Comparison of ENCODE assay signal across 8 cellular contexts in the genomic region with DNA sequence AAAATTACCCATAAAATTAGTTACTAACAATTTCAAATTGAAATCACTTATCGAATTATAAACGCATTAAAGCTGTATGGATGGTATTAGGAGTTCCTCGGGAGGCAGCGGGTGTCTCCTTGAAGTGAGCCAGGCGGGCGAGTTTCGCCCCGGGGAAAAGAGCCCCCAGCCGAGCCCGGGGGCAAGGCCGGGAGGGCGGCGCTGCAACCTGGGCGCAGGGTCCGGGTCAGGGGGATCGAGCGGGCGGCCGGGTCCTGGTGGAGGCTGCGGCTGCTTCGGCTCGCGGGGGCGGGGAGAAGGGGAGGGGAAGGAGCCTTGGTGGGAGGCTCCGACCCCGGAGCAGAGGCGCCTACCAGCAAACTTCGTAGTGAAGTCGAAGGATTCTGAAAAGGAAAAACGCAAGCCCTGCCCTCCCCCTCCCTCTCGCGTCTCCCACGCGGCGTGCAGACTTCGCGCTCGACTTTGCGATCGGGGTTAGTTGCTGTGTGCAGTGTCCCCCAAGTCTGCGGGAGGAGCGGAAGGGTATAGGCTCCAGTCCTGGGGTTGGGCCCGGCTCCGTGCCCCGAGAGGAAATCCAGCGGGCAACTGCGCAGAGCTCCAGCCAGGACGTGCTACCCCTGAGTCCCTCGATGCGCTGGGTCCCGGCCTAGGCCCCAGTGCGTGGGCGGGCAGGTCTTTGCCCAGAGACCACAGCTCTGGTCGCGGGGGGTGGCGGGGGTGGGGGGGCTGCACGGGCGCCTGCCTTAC.
A peak's percentile ranks its signal among the peaks of the same experiment; 100 is the strongest.
DNase-seq lines count a peak whose midpoint lies in the region; ATAC-seq, FAIRE-seq and TF ChIP-seq lines count a peak whose summit lies in the region.

No MANE protein-coding gene starts in this region.

- H3K9ac ChIP-seq in GM12878 (ENCODE audit: control insufficient read depth, insufficient read depth, low read length) (no peak overlapping the region), subcutaneous abdominal adipose tissue (ENCODE audit: low read length in 5 of 5) (peak overlapping the region in 3 of 5 donors; percentile 39 to 59 (median 56))

- H3K4me1 ChIP-seq in GM12878 (ENCODE audit: control insufficient read depth, insufficient read depth, low read length): no peaks in the 10 kb centered on the region
- H3K4me1 ChIP-seq in subcutaneous abdominal adipose tissue (ENCODE audit: control insufficient read depth in 5 of 5, insufficient read depth in 5 of 5, low read length in 5 of 5): peaks cover 3 to 37% (median 34%) of the 10 kb centered on the region in 5 donors

- RAD21 ChIA-PET in GM12878 (lab: Charles Lee; ENCODE audit: unreplicated experiment): no interaction called here

- peaks cover 4 to 13% of the 10 kb centered on the region in 2 experiments for H3K27me3 ChIP-seq in GM12878 (replicated peaks in 1 of 2; ENCODE audit: control insufficient read depth in 2 of 2, insufficient read depth in 2 of 2, low read length in 1 of 2)
- peaks cover 16 to 45% (median 38%) of the 10 kb centered on the region in 5 donors for H3K27me3 ChIP-seq in subcutaneous abdominal adipose tissue (ENCODE audit: control insufficient read depth in 5 of 5, insufficient read depth in 4 of 5, low read length in 5 of 5)

- H3K36me3 ChIP-seq in GM12878 (ENCODE audit: control insufficient read depth in 2 of 2, insufficient read depth in 2 of 2, low read length in 1 of 2): no peaks in the 10 kb centered on the region
- H3K36me3 ChIP-seq in subcutaneous abdominal adipose tissue (ENCODE audit: control insufficient read depth in 5 of 5, insufficient read depth in 5 of 5, low read length in 5 of 5): peaks cover 0 to 6% (median 3%) of the 10 kb centered on the region in 5 donors

- SMC1A ChIA-PET in GM12878 (lab: Charles Lee; ENCODE audit: uncharacterized antibody, unreplicated experiment): interaction anchor here (0.6 kb wide), 1 partner anchor 1212 kb away, joined by 3 read pairs; no protein-coding TSS in a partner anchor

- TF ChIP-seq POLR2A in GM12878 (IDR thresholded peaks at IDR 0.05; ENCODE audit: low read depth, low read length): no peak

- H3K79me2 ChIP-seq in GM12878 (ENCODE audit: control insufficient read depth, insufficient read depth, low read length): no peaks in the 10 kb centered on the region

- no peak for TF ChIP-seq CTCF in GM12878 (IDR thresholded peaks at IDR 0.05 in 2 of 3, conservative IDR thresholded peaks at IDR 0.05 in 1 of 3; ENCODE audit: control insufficient read depth in 2 of 3, extremely low read depth in 1 of 3, insufficient read depth in 1 of 3, low read depth in 3 of 3, low read length in 3 of 3)

- no peak for FAIRE-seq in GM12878 (lab: Jason Lieb, UNC)

- no peak for TF ChIP-seq EP300 in GM12878 (IDR thresholded peaks at IDR 0.05; ENCODE audit: borderline replicate concordance in 1 of 2, control insufficient read depth in 1 of 2, low read depth in 2 of 2, low read length in 2 of 2)

- in situ Hi-C loops in GM12878 (cut with MboI): no loop called here

- 8% methylated on average over 39 of the region's 58 CpGs for WGBS in GM12878 (ENCODE audit: insufficient coverage, insufficient replicate concordance, low lambda C conversion rate, missing lambda C conversion rate)

- intact Hi-C loops in GM12878 (cut with micrococcal nuclease; ENCODE audit: unreplicated experiment): loop anchor here (2.0 kb wide), 1 partner anchor 143 kb away; no protein-coding TSS in a partner anchor

- peak; percentile 58 for DNase-seq in DMS53 (lab: John Stamatoyannopoulos, UW)
- DNase-seq in DMS53 treated with DMSO at 0.1 percent for 48 hours (lab: John Stamatoyannopoulos, UW; ENCODE audit: unreplicated experiment): no peak
- DNase-seq in GM12878 (ENCODE audit: low read depth, low spot score): no peak
- peak; percentile 91 for DNase-seq in left kidney (ENCODE audit: low read depth, low spot score)
- DNase-seq in cerebellar nuclear complex (lab: John Stamatoyannopoulos, UW): no peak
- DNase-seq in H4 (ENCODE audit: low spot score): no peak

- H3K9me3 ChIP-seq in GM12878 (replicated peaks; ENCODE audit: control insufficient read depth, insufficient read depth, low read length) (no peaks in the 10 kb centered on the region), subcutaneous abdominal adipose tissue (ENCODE audit: control insufficient read depth in 5 of 5, low read length in 5 of 5) (no peaks in the 10 kb centered on the region)

- H4K20me1 ChIP-seq in GM12878 (ENCODE audit: control insufficient read depth, insufficient read depth): no peaks in the 10 kb centered on the region

- no peak overlapping the region for H3K27ac ChIP-seq in GM12878 (ENCODE audit: control insufficient read depth, insufficient read depth)
- peak overlapping the region; percentile 70 for H3K27ac ChIP-seq in subcutaneous abdominal adipose tissue (ENCODE audit: low read depth, low read length)

- H2AFZ ChIP-seq in GM12878 (ENCODE audit: control insufficient read depth, low read depth, low read length): no peak overlapping the region

- BruUV-seq in GM12878 (replicated peaks; lab: Mats Ljungman, UMichigan): no TSS peak

- CTCF ChIA-PET in GM12878 (lab: Yijun Ruan, JAX): no interaction called here

- ATAC-seq in GM12878 (no peak), GM18498 (IDR thresholded peaks at IDR 0.05; ENCODE audit: unreplicated experiment) (no peak)

- no peak for TF ChIP-seq RAD21 in GM12878 (IDR thresholded peaks at IDR 0.05; ENCODE audit: insufficient read depth, low read depth, low read length)

- H3K4me2 ChIP-seq in GM12878 (ENCODE audit: control insufficient read depth, insufficient read depth): no peak overlapping the region

- POLR2A ChIA-PET in GM12878 (lab: Charles Lee): no interaction called here

- H3K4me3 ChIP-seq in GM12878 (no peak overlapping the region), subcutaneous abdominal adipose tissue (ENCODE audit: low read depth in 1 of 5, low read length in 5 of 5) (peak overlapping the region; percentile 60 to 77 (median 69))

TF ChIP-seq in GM12878, 131 proteins besides CTCF, POLR2A, EP300 and RAD21:
- TF ChIP-seq TAF1 (IDR thresholded peaks at IDR 0.05; ENCODE audit: borderline replicate concordance, low read depth, low read length) (no peak), SUZ12 (IDR thresholded peaks at IDR 0.05; ENCODE audit: unreplicated experiment) (peak; percentile 36)
TF ChIP-seq in GM12878: peak in this region for 1.

Comparison
In these comparisons a context has a peak if more than half of its experiments do, and no peak if none do; other contexts are left out.
1. DNase-seq: peak in DMS53 (single experiment) and left kidney (single experiment); none in DMS53 treated with DMSO at 0.1 percent for 48 hours (single experiment), GM12878 (single experiment), cerebellar nuclear complex (0 of 2) and H4 (single experiment).